In the genomic region with DNA sequence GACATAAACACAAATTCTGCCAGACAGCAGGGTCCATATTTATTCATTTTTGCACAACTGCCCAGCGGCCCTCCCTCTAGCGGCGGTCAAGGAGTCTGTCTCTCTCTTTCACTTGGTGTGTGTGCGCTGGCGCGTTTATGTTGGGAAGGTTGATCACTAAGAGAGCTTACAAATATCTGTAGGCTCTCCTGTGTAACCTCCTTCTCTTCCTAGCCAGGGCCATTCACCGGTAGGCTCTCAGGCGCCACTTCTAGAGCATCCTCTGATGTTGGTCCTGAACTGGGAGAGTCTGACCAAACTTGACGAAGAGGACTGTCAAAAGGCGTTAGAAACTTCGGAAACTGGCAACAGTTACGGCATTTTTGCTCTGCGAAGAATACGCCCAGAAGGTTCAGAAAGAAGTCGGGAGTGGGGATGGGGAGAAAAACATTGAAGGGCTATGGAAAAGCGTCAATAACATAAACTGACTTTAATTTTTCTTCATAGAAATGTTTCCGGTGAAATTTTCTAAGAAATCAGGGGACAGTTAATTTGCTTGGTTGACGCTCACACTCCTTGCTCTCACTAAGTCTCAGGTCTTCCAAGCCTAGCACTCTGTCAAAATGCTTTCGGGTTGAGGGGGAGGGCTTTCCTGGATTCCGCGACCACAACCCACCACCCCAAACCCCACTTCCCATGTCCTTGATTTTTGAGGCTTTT, we compare ENCODE assay signal across 9 cellular contexts.
DNase-seq lines count a peak whose midpoint lies in the region; ATAC-seq, FAIRE-seq and TF ChIP-seq lines count a peak whose summit lies in the region.
"Had no signal": no experiment of that assay in that cellular context is flagged by ENCODE, and none has a peak within 500 bp of the region (broad histone marks: within the 10 kb centered on the region; RNA-seq: fewer than 3 reads in every experiment).

No MANE protein-coding gene starts in this region.

- H2AFZ ChIP-seq in KMS-11 (ENCODE audit: low read depth): peak overlapping the region; percentile 87
- H2AFZ ChIP-seq in H1 (ENCODE audit: low read length): peak overlapping the region; percentile 94

- peak; percentile 15 for TF ChIP-seq CTCF in GM10248 (IDR thresholded peaks at IDR 0.05; ENCODE audit: control extremely low read depth, extremely low read depth, low read depth, missing control alignments)
- TF ChIP-seq CTCF in KMS-11 (conservative IDR thresholded peaks at IDR 0.05; ENCODE audit: low read depth, low read length): no peak; the same call in none of the 2 replicates
- TF ChIP-seq CTCF in H1 (IDR thresholded peaks at IDR 0.05; ENCODE audit: control extremely low read depth in 1 of 3, insufficient read depth in 1 of 3, low read depth in 1 of 3, low read length in 3 of 3): peak; percentile 47 to 68 (median 59); a peak in 3 of 4 replicates
- no peak for TF ChIP-seq CTCF in mucosa of descending colon (IDR thresholded peaks at IDR 0.05)
- TF ChIP-seq CTCF in CD4-positive, alpha-beta T cell (IDR thresholded peaks at IDR 0.05): no peak

- H3K4me2 ChIP-seq in KMS-11 (peak overlapping the region; percentile 92), H1 (ENCODE audit: insufficient read depth in 1 of 2, low read depth in 2 of 2, low read length in 2 of 2) (peak overlapping the region; percentile 95 to 96; a peak in 3 of 4 replicates)

- CTCF ChIA-PET in GM10248 (lab: Yijun Ruan, JAX): interaction anchor here (0.6 kb wide), 1 partner anchor 11 kb away, joined by 3 read pairs; no protein-coding TSS in a partner anchor
- CTCF ChIA-PET in H1 (lab: Charles Lee; ENCODE audit: partially characterized antibody): interaction anchor here (0.5 to 3.0 kb wide), 27 partner anchors 10 to 1510 kb away, joined by 3 to 20 read pairs (median 3); no protein-coding TSS in a partner anchor
- CTCF ChIA-PET in CD4-positive, alpha-beta T cell (lab: Charles Lee): no interaction called here

- H3K14ac ChIP-seq in H1 (ENCODE audit: insufficient read length): no peak overlapping the region

- DNase-seq in GM10248 (ENCODE audit: extremely low spot score) (peak; percentile 23), H1 (ENCODE audit: low read depth in 1 of 2, low spot score in 2 of 2) (peak in 1 of 2 experiments; percentile 50), mucosa of descending colon (peak in 2 of 3 donors; percentile 17 to 20), inferior parietal cortex (ENCODE audit: extremely low spot score) (no peak), LoVo (ENCODE audit: low spot score) (no peak)
- DNase-seq in CD4-positive, alpha-beta T cell: no peak

- no peak overlapping the region for H2AK5ac ChIP-seq in H1 (ENCODE audit: low read depth, low read length)

- H2BK15ac ChIP-seq in H1 (ENCODE audit: low read length): no peak overlapping the region

- peaks cover 27% of the 10 kb centered on the region for H3K23me2 ChIP-seq in H1 (ENCODE audit: low read depth, low read length)

- no peak overlapping the region for H3K56ac ChIP-seq in H1 (replicated peaks; ENCODE audit: insufficient read length, low read depth, low read length)

- POLR2A ChIA-PET in GM10248 (lab: Yijun Ruan, JAX) (no interaction called here), H1 (lab: Charles Lee; ENCODE audit: partially characterized antibody) (interaction anchor here (0.6 kb wide), 1 partner anchor 697 kb away, joined by 3 read pairs; no protein-coding TSS in a partner anchor)
- POLR2A ChIA-PET in CD4-positive, alpha-beta T cell (lab: Charles Lee): no interaction called here

- no peaks in the 10 kb centered on the region for H3K9me3 ChIP-seq in H1 (ENCODE audit: insufficient read depth in 2 of 2, low read depth in 1 of 2, low read length in 1 of 2)
- no peaks in the 10 kb centered on the region for H3K9me3 ChIP-seq in mucosa of descending colon
- no peaks in the 10 kb centered on the region for H3K9me3 ChIP-seq in CD4-positive, alpha-beta T cell (ENCODE audit: control insufficient read depth, low read length)

- H3K36me3 Mint-ChIP-seq in CD4-positive, alpha-beta T cell (ENCODE audit: low read depth): no peaks in the 10 kb centered on the region

- no peaks in the 10 kb centered on the region for H3K4me1 ChIP-seq in KMS-11 (ENCODE audit: low read depth, poor library complexity, severe bottlenecking)
- H3K4me1 ChIP-seq in H1 (replicated peaks in 1 of 4; ENCODE audit: control insufficient read depth in 3 of 4, insufficient read depth in 4 of 4, low read length in 3 of 4): peaks cover 0 to 8% (median 0%) of the 10 kb centered on the region in 4 experiments; a peak in 3 of 7 replicates
- no peaks in the 10 kb centered on the region for H3K4me1 ChIP-seq in mucosa of descending colon (ENCODE audit: low read depth)

- no peaks in the 10 kb centered on the region for H3K4me1 Mint-ChIP-seq in CD4-positive, alpha-beta T cell (ENCODE audit: low read depth)

- H3K18ac ChIP-seq in H1 (ENCODE audit: extremely low read depth, low read length): no peak overlapping the region

- H3K23ac ChIP-seq in H1 (ENCODE audit: insufficient read length): no peak overlapping the region

- H4K5ac ChIP-seq in H1 (ENCODE audit: insufficient read length, low read depth, low read length): no peak overlapping the region

- peak overlapping the region; percentile 8; the same call in 1 of the 2 replicates for H2BK5ac ChIP-seq in H1 (ENCODE audit: low read depth, low read length)

- no peak overlapping the region for H3K27ac ChIP-seq in KMS-11
- no peak overlapping the region for H3K27ac ChIP-seq in H1 (ENCODE audit: low read depth, low read length)
- no peak overlapping the region for H3K27ac ChIP-seq in CD4-positive, alpha-beta T cell (ENCODE audit: low read depth, low read length)

- H2BK12ac ChIP-seq in H1 (ENCODE audit: low read depth, low read length): no peak overlapping the region

- no peak overlapping the region for H4K8ac ChIP-seq in H1 (ENCODE audit: extremely low read depth, insufficient read depth, low read length)

- H3K27me3 ChIP-seq in KMS-11 (ENCODE audit: insufficient read depth, low read depth): no peaks in the 10 kb centered on the region
- H3K27me3 ChIP-seq in H1 (replicated peaks in 1 of 4; ENCODE audit: control insufficient read depth in 3 of 4, extremely low read depth in 1 of 4, insufficient read depth in 3 of 4, low read length in 3 of 4): peaks cover 0 to 23% (median 13%) of the 10 kb centered on the region in 4 experiments
- peaks cover 25% of the 10 kb centered on the region for H3K27me3 ChIP-seq in CD4-positive, alpha-beta T cell (ENCODE audit: control insufficient read depth, insufficient read depth, low read length)

- WGBS in H1 (ENCODE audit: extremely low coverage in 1 of 2, insufficient coverage in 1 of 2, insufficient read length in 1 of 2, insufficient replicate concordance in 2 of 2, low coverage in 1 of 2, low lambda C conversion rate in 2 of 2, missing lambda C conversion rate in 1 of 2), 2 experiments: 9% methylated on average over 21 of the region's 21 CpGs; no CpG with 5 or more reads in 1 of the 2 experiments

- peaks cover 7% of the 10 kb centered on the region for H3K9me3 Mint-ChIP-seq in CD4-positive, alpha-beta T cell

- H3K9ac ChIP-seq in KMS-11 (peak overlapping the region; percentile 69; the same call in 1 of the 2 replicates), H1 (replicated peaks in 1 of 4; ENCODE audit: extremely low read depth in 1 of 4, low read depth in 3 of 4, low read length in 3 of 4) (no peak overlapping the region; a peak in 1 of 7 replicates)

- intact Hi-C loops in mucosa of descending colon (cut with DNase I, micrococcal nuclease): no loop called here
- intact Hi-C loops in CD4-positive, alpha-beta T cell (cut with DNase I, micrococcal nuclease): no loop called here

- TF ChIP-seq EP300 in H1 (IDR thresholded peaks at IDR 0.05; ENCODE audit: borderline replicate concordance in 1 of 2, low read depth in 2 of 2, low read length in 2 of 2): no peak

- H3K4ac ChIP-seq in H1 (replicated peaks; ENCODE audit: insufficient read length, low read depth, low read length): no peak overlapping the region

- H3K27me3 Mint-ChIP-seq in CD4-positive, alpha-beta T cell: peaks cover 39% of the 10 kb centered on the region

- H3K79me2 ChIP-seq in KMS-11 (ENCODE audit: insufficient read depth, low read depth) (no peaks in the 10 kb centered on the region), H1 (ENCODE audit: control insufficient read depth in 1 of 2, insufficient read depth in 2 of 2, low read length in 2 of 2) (no peaks in the 10 kb centered on the region)

- no peak overlapping the region for H3K27ac Mint-ChIP-seq in CD4-positive, alpha-beta T cell

- H3K4me3 ChIP-seq in KMS-11 (IDR thresholded peaks at IDR 0.05; ENCODE audit: insufficient read depth, low read depth, low read length) (no peak overlapping the region), H1 (ENCODE audit: extremely low read depth in 1 of 4, insufficient read depth in 2 of 4, low read depth in 3 of 4, low read length in 4 of 4) (peak overlapping the region; percentile 53 to 81 (median 71)), mucosa of descending colon (no peak overlapping the region)

- H3K36me3 ChIP-seq in KMS-11 (ENCODE audit: insufficient read depth) (no peaks in the 10 kb centered on the region), H1 (ENCODE audit: control insufficient read depth in 2 of 4, insufficient read depth in 4 of 4, low read length in 3 of 4) (no peaks in the 10 kb centered on the region), mucosa of descending colon (ENCODE audit: low read depth) (no peaks in the 10 kb centered on the region)

- no peaks in the 10 kb centered on the region for H3K79me1 ChIP-seq in H1 (ENCODE audit: low read depth, low read length)

- H4K20me1 ChIP-seq in KMS-11 (ENCODE audit: insufficient read depth) (no peaks in the 10 kb centered on the region), H1 (replicated peaks in 1 of 2; ENCODE audit: control insufficient read depth in 1 of 2, insufficient read depth in 2 of 2, low read length in 2 of 2) (no peaks in the 10 kb centered on the region)

- TF ChIP-seq RAD21 in H1 (IDR thresholded peaks at IDR 0.05 in 1 of 2, conservative IDR thresholded peaks at IDR 0.05 in 1 of 2; ENCODE audit: low read depth in 2 of 2, low read length in 2 of 2): peak; percentile 12 to 28; a peak in 2 of 4 replicates

- H2BK120ac ChIP-seq in H1 (replicated peaks; ENCODE audit: low read depth, low read length): no peak overlapping the region

- TF ChIP-seq POLR2A in H1 (IDR thresholded peaks at IDR 0.05; ENCODE audit: control extremely low read depth in 1 of 2, low read depth in 2 of 2, low read length in 2 of 2): no peak

- H4K91ac ChIP-seq in H1 (replicated peaks; ENCODE audit: insufficient read length, low read length): no peak overlapping the region

- FAIRE-seq in H1 (lab: Jason Lieb, UNC): no peak
- FAIRE-seq: colon had no signal

- no peak overlapping the region for H2BK20ac ChIP-seq in H1 (ENCODE audit: low read length)

- no peak overlapping the region for H3K4me3 Mint-ChIP-seq in CD4-positive, alpha-beta T cell

- ATAC-seq in mucosa of descending colon: peak; percentile 40
- ATAC-seq in GM21515 (IDR thresholded peaks at IDR 0.05; ENCODE audit: unreplicated experiment): no peak
- ATAC-seq in CD4-positive, alpha-beta T cell (ENCODE audit: poor library complexity): no peak

TF ChIP-seq in H1, 55 proteins besides CTCF, POLR2A, EP300 and RAD21 (continues in another document):
- TF ChIP-seq TAF7 (optimal IDR thresholded peaks at IDR 0.05; ENCODE audit: borderline replicate concordance, low read depth, low read length): peak; percentile 9
- TF ChIP-seq TEAD4 (IDR thresholded peaks at IDR 0.05; ENCODE audit: low read depth, low read length): no peak
- no peak for TF ChIP-seq EGR1 (IDR thresholded peaks at IDR 0.05; ENCODE audit: borderline replicate concordance, low read depth, low read length)

Comparison
In these comparisons a context has a peak if more than half of its experiments do, and no peak if none do; other contexts are left out.
1. DNase-seq: peak in GM10248 (single experiment) and mucosa of descending colon (2 of 3); none in inferior parietal cortex (single experiment), LoVo (single experiment) and CD4-positive, alpha-beta T cell (0 of 10).
2. CTCF ChIP-seq: peak in GM10248 (single experiment) and H1 (3 of 3); none in KMS-11 (single experiment), mucosa of descending colon (single experiment) and CD4-positive, alpha-beta T cell (single experiment).
3. H3K4me3 ChIP-seq: peak in H1 (4 of 4); none in KMS-11 (single experiment) and mucosa of descending colon (single experiment).